In genomic region chr16:24906199-24906808, GRCh38 we compare ENCODE assay signal across 10 cellular contexts.
A peak's percentile ranks its signal among the peaks of the same experiment; 100 is the strongest.
DNase-seq lines count a peak whose midpoint lies in the region; ATAC-seq, FAIRE-seq and TF ChIP-seq lines count a peak whose summit lies in the region.
"Had no signal": no experiment of that assay in that cellular context is flagged by ENCODE, and none has a peak within 500 bp of the region (broad histone marks: within the 10 kb centered on the region; RNA-seq: fewer than 3 reads in every experiment).

No MANE protein-coding gene starts in this region.

- no peak for ATAC-seq in HG03175 (IDR thresholded peaks at IDR 0.05; ENCODE audit: unreplicated experiment)

- FAIRE-seq in endothelial cell of umbilical vein (lab: Jason Lieb, UNC), result peak; percentile 76

- H4K20me1 ChIP-seq in endothelial cell of umbilical vein (replicated peaks; ENCODE audit: control insufficient read depth, extremely low read depth, insufficient read depth, low read length), result no peaks in the 10 kb centered on the region
- H4K20me1 ChIP-seq: BLaER1 treated with 17β-estradiol and CSF1 and Interleukin-3, amounts not matched to agents 10 nM and 100 nM had no signal

- CTCF ChIA-PET in endothelial cell of umbilical vein (lab: Charles Lee), result interaction anchor here (0.6 to 2.5 kb wide), 27 partner anchors 10 to 368 kb away, joined by 3 to 22 read pairs (median 4); partner anchors contain the start of gene RBBP6

- H3K9me3 ChIP-seq in endothelial cell of umbilical vein (replicated peaks; ENCODE audit: control insufficient read depth, insufficient read depth, low read length), result no peaks in the 10 kb centered on the region
- H3K9me3 ChIP-seq: upper lobe of left lung had no signal

- BruUV-seq in endothelial cell of umbilical vein (replicated peaks; lab: Mats Ljungman, UMichigan), result no TSS peak

- H3K27me3 ChIP-seq in endothelial cell of umbilical vein (ENCODE audit: control insufficient read depth in 2 of 2, insufficient read depth in 2 of 2, low read length in 2 of 2), result no peaks in the 10 kb centered on the region
- H3K27me3 ChIP-seq: BLaER1 treated with 17β-estradiol and CSF1 and Interleukin-3, amounts not matched to agents 10 nM and 100 nM; upper lobe of left lung had no signal

- H3K27ac ChIP-seq in endothelial cell of umbilical vein (ENCODE audit: insufficient read depth, low read depth, low read length), result no peak overlapping the region
- H3K27ac ChIP-seq: BLaER1 treated with 17β-estradiol and CSF1 and Interleukin-3, amounts not matched to agents 10 nM and 100 nM; upper lobe of left lung had no signal

- no peak for TF ChIP-seq POLR2A in endothelial cell of umbilical vein (IDR thresholded peaks at IDR 0.05; ENCODE audit: low read depth, low read length)

- H3K9ac ChIP-seq in endothelial cell of umbilical vein (replicated peaks; ENCODE audit: extremely low read depth, insufficient read depth, low read length), result no peak overlapping the region
- H3K9ac ChIP-seq: BLaER1 treated with 17β-estradiol and CSF1 and Interleukin-3, amounts not matched to agents 10 nM and 100 nM had no signal

- no peaks in the 10 kb centered on the region for H3K9me1 ChIP-seq in endothelial cell of umbilical vein (replicated peaks; ENCODE audit: control insufficient read depth, extremely low read depth, insufficient read depth, low read length)

- H3K36me3 ChIP-seq in endothelial cell of umbilical vein (ENCODE audit: control insufficient read depth in 2 of 2, extremely low read depth in 1 of 2, insufficient read depth in 2 of 2, low read length in 2 of 2), result no peaks in the 10 kb centered on the region
- H3K36me3 ChIP-seq: BLaER1 treated with 17β-estradiol and CSF1 and Interleukin-3, amounts not matched to agents 10 nM and 100 nM; upper lobe of left lung had no signal

- intact Hi-C loops in endothelial cell of umbilical vein (cut with micrococcal nuclease), result no loop called here

- POLR2A ChIA-PET in endothelial cell of umbilical vein (lab: Charles Lee), result no interaction called here

- no peaks in the 10 kb centered on the region for H3K79me2 ChIP-seq in endothelial cell of umbilical vein (ENCODE audit: control insufficient read depth, insufficient read depth, low read length)

- dilution Hi-C loops in endothelial cell of umbilical vein (cut with MboI; ENCODE audit: extremely low pct_ligation_motif_present, low sequenced_read_pairs), result no loop called here

- peak; percentile 27 to 43 for TF ChIP-seq CTCF in endothelial cell of umbilical vein (IDR thresholded peaks at IDR 0.05; ENCODE audit: extremely low read depth in 1 of 2, insufficient read depth in 1 of 2, low read depth in 1 of 2, low read length in 2 of 2)
- TF ChIP-seq CTCF in retinal pigment epithelial cell (conservative IDR thresholded peaks at IDR 0.05; ENCODE audit: low read depth, low read length), result peak; percentile 54

- no peaks in the 10 kb centered on the region for H3K4me1 ChIP-seq in endothelial cell of umbilical vein (ENCODE audit: control insufficient read depth, extremely low read depth, insufficient read depth, low read length)
- H3K4me1 ChIP-seq: BLaER1 treated with 17β-estradiol and CSF1 and Interleukin-3, amounts not matched to agents 10 nM and 100 nM; upper lobe of left lung had no signal

- no peak overlapping the region for H3K4me2 ChIP-seq in endothelial cell of umbilical vein (ENCODE audit: insufficient read depth, low read length)
- H3K4me2 ChIP-seq: BLaER1 treated with 17β-estradiol and CSF1 and Interleukin-3, amounts not matched to agents 10 nM and 100 nM had no signal

- peak overlapping the region; percentile 39 for H2AFZ ChIP-seq in endothelial cell of umbilical vein (ENCODE audit: low read depth, low read length)

- H3K4me3 ChIP-seq in endothelial cell of umbilical vein (replicated peaks in 1 of 3; ENCODE audit: insufficient read depth in 1 of 3, low read depth in 1 of 3, low read length in 3 of 3) (no peak overlapping the region), retinal pigment epithelial cell (ENCODE audit: low read length) (no peak overlapping the region)
- H3K4me3 ChIP-seq: BLaER1 treated with 17β-estradiol and CSF1 and Interleukin-3, amounts not matched to agents 10 nM and 100 nM; upper lobe of left lung had no signal

- DNase-seq in NCI-H2029 (lab: John Stamatoyannopoulos, UW) (peak; percentile 10), NCI-H2029 treated with DMSO at 0.1 percent for 48 hours (lab: John Stamatoyannopoulos, UW) (no peak), NCI-H69 (lab: John Stamatoyannopoulos, UW) (peak; percentile 40), endothelial cell of umbilical vein (ENCODE audit: low read depth, low spot score) (peak; percentile 51), retinal pigment epithelial cell (ENCODE audit: low read depth) (peak; percentile 2), Ammon's horn (ENCODE audit: low spot score) (no peak), HK-2 (ENCODE audit: unreplicated experiment) (no peak)

TF ChIP-seq in endothelial cell of umbilical vein, 7 proteins besides CTCF, POLR2A, EP300 and RAD21:
- TF ChIP-seq MYC (IDR thresholded peaks at IDR 0.05; ENCODE audit: low read depth, low read length) (no peak), POLR2AphosphoS5 (IDR thresholded peaks at IDR 0.05; ENCODE audit: insufficient read depth, low read depth, low read length) (no peak), EZH2 (IDR thresholded peaks at IDR 0.05; ENCODE audit: borderline replicate concordance, low read depth, low read length, severe bottlenecking) (no peak)

Comparison
In these comparisons a context has a peak if more than half of its experiments do, and no peak if none do; other contexts are left out.
1. DNase-seq: peak in NCI-H2029 (single experiment), NCI-H69 (single experiment), endothelial cell of umbilical vein (single experiment) and retinal pigment epithelial cell (single experiment); none in NCI-H2029 treated with DMSO at 0.1 percent for 48 hours (single experiment), Ammon's horn (single experiment) and HK-2 (single experiment).